Comparison of ENCODE assay signal across 21 cellular contexts in the genomic region with DNA sequence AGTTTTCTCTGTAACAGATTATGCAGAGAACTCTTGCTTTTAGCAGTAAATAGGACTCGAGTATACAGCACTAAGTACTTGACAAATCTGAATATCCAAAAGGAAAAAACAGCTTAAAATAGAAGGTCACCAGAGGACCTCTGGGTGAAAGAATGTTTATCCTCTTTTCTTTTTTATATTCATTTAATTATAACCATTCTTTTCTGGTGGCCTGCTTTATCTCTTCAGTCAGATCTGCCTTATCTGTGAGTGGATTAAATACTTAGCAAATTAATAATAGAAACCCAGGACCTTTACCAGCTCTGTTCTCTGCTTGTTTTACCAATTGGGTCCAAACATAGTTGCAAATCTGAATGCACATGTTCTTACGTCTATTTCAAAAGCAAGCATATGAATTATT.
"Had no signal": no experiment of that assay in that cellular context is flagged by ENCODE, and none has a peak within 500 bp of the region (broad histone marks: within the 10 kb centered on the region; RNA-seq: fewer than 3 reads in every experiment).

No MANE protein-coding gene starts in this region.

- H3K27ac ChIP-seq: SJSA1, SK-N-MC had no signal

- DNase-seq: IMR-90, Karpas-422, KG1, MM.1S, NCI-H1105, NCI-H1417, NCI-H1436 treated with DMSO at 0.1 percent for 48 hours, NCI-H1694, NCI-H187 treated with DMSO at 0.1 percent for 48 hours, NCI-H2029 treated with DMSO at 0.1 percent for 48 hours, NCI-H2171 treated with DMSO at 0.1 percent for 48 hours, NCI-H345, NCI-H446 treated with DMSO at 0.1 percent for 48 hours, NCI-H510A treated with DMSO at 0.1 percent for 48 hours, NCI-H526, Right ventricle myocardium superior, RPMI8226, SIG-M5 had no signal

- H3K4me1 ChIP-seq: SJSA1 had no signal

- H3K36me3 ChIP-seq: SJSA1 had no signal

- ATAC-seq: HepG2 had no signal

- FAIRE-seq: HepG2 had no signal

- H3K4me3 ChIP-seq: SJSA1, SK-N-MC had no signal

- H3K27me3 ChIP-seq: SJSA1 had no signal

- H3K9me3 ChIP-seq: SJSA1 had no signal
